Comparison of ENCODE assay signal across 8 cellular contexts in the genomic region with DNA sequence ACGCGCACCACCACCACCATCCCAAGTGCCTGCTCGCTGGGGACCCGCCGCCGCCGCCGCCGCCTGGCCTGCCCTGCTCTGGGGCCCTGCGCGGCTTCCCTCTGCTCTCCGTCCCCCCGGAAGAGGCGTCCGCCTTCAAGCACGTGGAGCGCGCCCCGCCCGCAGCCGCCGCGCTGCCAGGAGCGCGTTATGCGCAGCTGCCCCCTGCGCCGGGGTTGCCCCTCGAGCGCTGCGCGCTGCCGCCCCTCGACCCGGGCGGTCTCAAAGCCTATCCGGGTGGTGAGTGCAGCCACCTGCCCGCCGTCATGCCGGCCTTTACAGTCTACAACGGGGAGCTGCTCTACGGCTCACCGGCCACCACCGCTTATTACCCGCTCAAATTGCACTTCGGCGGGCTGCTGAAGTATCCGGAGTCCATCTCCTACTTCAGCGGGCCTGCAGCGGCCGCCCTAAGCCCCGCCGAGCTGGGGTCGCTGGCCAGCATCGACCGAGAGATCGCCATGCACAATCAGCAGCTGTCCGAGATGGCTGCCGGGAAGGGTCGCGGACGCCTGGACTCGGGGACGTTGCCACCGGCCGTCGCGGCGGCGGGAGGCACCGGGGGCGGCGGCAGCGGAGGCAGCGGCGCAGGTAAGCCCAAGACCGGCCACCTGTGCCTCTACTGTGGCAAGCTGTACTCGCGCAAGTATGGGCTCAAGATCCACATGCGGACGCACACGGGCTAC. TPM values are rescaled to one million over a fixed set of nuclear protein-coding genes. Genes with fewer than 3 reads are reported as not detected.
DNase-seq lines count a peak whose midpoint lies in the region; ATAC-seq lines count a peak whose summit lies in the region.

No MANE protein-coding gene starts in this region.

- ATAC-seq in GM19438 (IDR thresholded peaks at IDR 0.05; ENCODE audit: low read depth, unreplicated experiment), result peak; percentile 62
- peak; percentile 53 for ATAC-seq in HG03442 (IDR thresholded peaks at IDR 0.05; ENCODE audit: unreplicated experiment)
- no peak for ATAC-seq in GM18870 (IDR thresholded peaks at IDR 0.05; ENCODE audit: unreplicated experiment)

- intact Hi-C loops in posterior vena cava (cut with DNase I), result no loop called here

- peaks cover 82% of the 10 kb centered on the region for H3K27me3 Mint-ChIP-seq in T-helper 1 cell treated with Interleukin-12 subunit alpha and Interleukin-12 subunit beta and Interleukin-4 antibody, amounts not matched to agents 30 μg/mL and 1 μg/mL, for 36 hours (ENCODE audit: low read depth)

- H3K4me3 Mint-ChIP-seq in T-helper 1 cell treated with Interleukin-12 subunit alpha and Interleukin-12 subunit beta and Interleukin-4 antibody, amounts not matched to agents 30 μg/mL and 1 μg/mL, for 36 hours, result peak overlapping the region; percentile 62

- peaks cover 9% of the 10 kb centered on the region for H3K9me3 Mint-ChIP-seq in T-helper 1 cell treated with Interleukin-12 subunit alpha and Interleukin-12 subunit beta and Interleukin-4 antibody, amounts not matched to agents 30 μg/mL and 1 μg/mL, for 36 hours

- peaks cover 4% of the 10 kb centered on the region for H3K36me3 Mint-ChIP-seq in T-helper 1 cell treated with Interleukin-12 subunit alpha and Interleukin-12 subunit beta and Interleukin-4 antibody, amounts not matched to agents 30 μg/mL and 1 μg/mL, for 36 hours (ENCODE audit: low read depth)

- peak; percentile 23 for DNase-seq in EH (ENCODE audit: low read depth)
- peak; percentile 62 for DNase-seq in germinal center (ENCODE audit: low spot score)
- DNase-seq in posterior vena cava (ENCODE audit: low spot score), result peak; percentile 78
- no peak for DNase-seq in activated CD4-positive, alpha-beta T cell treated with anti-CD3 and anti-CD28 coated beads, Interleukin-2, amount 50 U/mL, for 1 hour

- H3K4me1 Mint-ChIP-seq in T-helper 1 cell treated with Interleukin-12 subunit alpha and Interleukin-12 subunit beta and Interleukin-4 antibody, amounts not matched to agents 30 μg/mL and 1 μg/mL, for 36 hours (ENCODE audit: low read depth), result peaks cover 27% of the 10 kb centered on the region

- H3K27ac Mint-ChIP-seq in T-helper 1 cell treated with Interleukin-12 subunit alpha and Interleukin-12 subunit beta and Interleukin-4 antibody, amounts not matched to agents 30 μg/mL and 1 μg/mL, for 36 hours, result no peak overlapping the region

RNA-seq across cellular contexts. Expression of gene PRDM13, which starts 7.2 kb away (rescaled TPM):
- total RNA-seq in posterior vena cava, result not detected

RNA-seq across cellular contexts. Expression of gene CCNC, which starts 45.4 kb away (rescaled TPM):
- 10 to 100 TPM; 32.3 to 41.4 TPM for total RNA-seq in posterior vena cava
